In the genomic region with DNA sequence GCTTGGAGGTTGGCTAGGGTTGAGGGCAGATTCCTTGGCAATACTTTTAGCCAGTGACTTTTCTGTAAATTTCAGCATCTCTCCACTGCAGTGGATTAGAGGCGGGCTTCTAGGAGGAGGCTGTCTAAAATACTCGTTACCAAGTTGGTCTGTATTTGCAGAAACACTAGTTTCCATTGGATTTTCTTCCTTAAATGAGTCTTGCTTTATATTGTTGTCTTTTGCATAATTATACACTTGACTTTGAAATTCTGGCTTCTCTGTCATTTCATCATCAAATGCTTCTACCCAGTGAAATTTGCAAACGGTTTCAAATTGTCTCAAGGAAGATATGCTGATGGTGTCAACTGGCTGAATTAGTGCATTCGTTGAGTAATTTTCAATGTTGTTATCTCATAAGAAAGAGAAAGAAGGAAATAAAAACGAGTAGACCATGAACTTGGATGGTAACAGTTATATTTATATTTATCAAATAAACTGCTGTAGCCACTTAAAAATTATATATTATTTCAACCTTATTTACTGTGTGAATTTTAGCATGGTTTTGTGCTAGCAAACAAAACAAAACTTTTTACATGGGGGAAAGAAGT, we compare ENCODE assay signal across 9 cellular contexts. TPM values are rescaled to one million over a fixed set of nuclear protein-coding genes. Genes with fewer than 3 reads are reported as not detected.
"Had no signal": no experiment of that assay in that cellular context is flagged by ENCODE, and none has a peak within 500 bp of the region (broad histone marks: within the 10 kb centered on the region; RNA-seq: fewer than 3 reads in every experiment).

No MANE protein-coding gene starts in this region.

- H3K9ac ChIP-seq: KMS-11 had no signal

- ATAC-seq: HCT116 had no signal

- H3K4me1 ChIP-seq: HAP-1 had no signal

- H3K9me3 ChIP-seq: HAP-1 had no signal

- H3K4me3 ChIP-seq: HAP-1 had no signal

- DNase-seq: GOT3, H7, HFFc6, IMR-90, KBM-7 had no signal

- H3K36me3 ChIP-seq: HAP-1 had no signal

- H3K27ac ChIP-seq: KMS-11 had no signal

- H3K4me2 ChIP-seq: KMS-11 had no signal

RNA-seq across cellular contexts. Expression of a gene that starts 10.8 kb away (rescaled TPM):
- total RNA-seq: H4, IMR-90 had no signal
- polyA plus RNA-seq: IMR-90 had no signal
